1 cellular context compared by ENCODE assay signal in the genomic region with DNA sequence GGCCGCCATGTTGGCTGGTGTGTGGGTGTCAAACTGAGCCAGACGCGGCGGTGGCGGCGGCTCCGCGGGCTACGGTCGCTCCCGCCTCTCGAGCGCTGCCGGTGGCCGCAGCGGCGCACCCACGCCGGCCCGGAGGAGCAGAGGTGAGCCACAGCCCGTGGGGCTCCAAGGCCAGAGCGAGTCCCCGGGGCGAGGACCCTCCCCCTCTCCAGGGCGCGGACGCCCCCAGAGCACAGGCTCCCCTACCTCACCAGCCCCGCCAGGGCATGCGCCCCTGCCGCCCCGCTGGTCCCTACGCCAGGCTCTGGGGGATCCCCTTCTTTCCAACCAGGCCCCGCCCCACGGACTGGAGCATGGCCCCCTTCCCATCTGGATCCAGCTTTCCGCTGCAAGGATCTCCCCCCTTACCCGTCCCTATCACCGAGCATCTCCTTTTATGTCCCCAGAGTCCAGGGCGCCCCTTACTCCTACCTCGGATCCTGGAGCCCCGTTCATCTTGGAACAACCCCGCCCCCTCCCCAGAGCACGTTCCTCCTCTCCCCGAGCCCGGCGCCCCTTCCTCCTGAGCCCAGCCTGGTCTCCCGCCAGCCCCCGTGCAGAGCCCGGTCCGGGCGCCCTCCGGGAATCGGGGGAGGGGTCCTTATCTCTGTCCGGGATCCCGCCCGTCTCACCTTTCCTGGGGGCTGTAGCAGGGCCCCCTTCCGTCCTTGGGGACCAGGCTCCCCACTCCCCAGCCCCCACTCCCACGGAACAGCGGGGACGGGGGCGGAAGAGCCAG.
A peak's percentile ranks its signal among the peaks of the same experiment; 100 is the strongest.
TF ChIP-seq lines count a peak whose summit lies in the region.

No MANE protein-coding gene starts in this region.

TF ChIP-seq in HepG2, 621 proteins besides CTCF, POLR2A, EP300 and RAD21 (continued from another document and continues in another):
- no peak for TF ChIP-seq TOPORS (CRISPR knock-in tag; IDR thresholded peaks at IDR 0.05)
- no peak; the same call in 1 of the 2 replicates for TF ChIP-seq HNRNPL (IDR thresholded peaks at IDR 0.05; ENCODE audit: low read depth, low read length)
- TF ChIP-seq, protein P1, sequence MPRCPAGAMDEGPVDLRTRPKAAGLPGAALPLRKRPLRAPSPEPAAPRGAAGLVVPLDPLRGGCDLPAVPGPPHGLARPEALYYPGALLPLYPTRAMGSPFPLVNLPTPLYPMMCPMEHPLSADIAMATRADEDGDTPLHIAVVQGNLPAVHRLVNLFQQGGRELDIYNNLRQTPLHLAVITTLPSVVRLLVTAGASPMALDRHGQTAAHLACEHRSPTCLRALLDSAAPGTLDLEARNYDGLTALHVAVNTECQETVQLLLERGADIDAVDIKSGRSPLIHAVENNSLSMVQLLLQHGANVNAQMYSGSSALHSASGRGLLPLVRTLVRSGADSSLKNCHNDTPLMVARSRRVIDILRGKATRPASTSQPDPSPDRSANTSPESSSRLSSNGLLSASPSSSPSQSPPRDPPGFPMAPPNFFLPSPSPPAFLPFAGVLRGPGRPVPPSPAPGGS (CRISPR knock-in tag; IDR thresholded peaks at IDR 0.05) = peak; percentile 56; the same call in 1 of the 2 replicates
- no peak for TF ChIP-seq GATA4 (IDR thresholded peaks at IDR 0.05; ENCODE audit: borderline replicate concordance, low read depth)
- TF ChIP-seq SAP130 (CRISPR knock-in tag; IDR thresholded peaks at IDR 0.05; ENCODE audit: low read depth) = peak; percentile 53
- TF ChIP-seq HNRNPH1 (optimal IDR thresholded peaks at IDR 0.05; ENCODE audit: low read depth, low read length) = no peak
- no peak for TF ChIP-seq TBP (CRISPR knock-in tag; IDR thresholded peaks at IDR 0.05)
- no peak for TF ChIP-seq KLF11 (CRISPR knock-in tag; IDR thresholded peaks at IDR 0.05)
- no peak for TF ChIP-seq IRF2 (CRISPR knock-in tag; IDR thresholded peaks at IDR 0.05)
- TF ChIP-seq ZUFSP (CRISPR knock-in tag; IDR thresholded peaks at IDR 0.05; ENCODE audit: borderline replicate concordance) = no peak
- TF ChIP-seq SALL2 (CRISPR knock-in tag; IDR thresholded peaks at IDR 0.05) = no peak
- TF ChIP-seq GATAD2A (CRISPR knock-in tag; IDR thresholded peaks at IDR 0.05) = 0 out of 2 replicates have a peak, but pooled peaks have one; percentile 1
- no peak for TF ChIP-seq ZNF281 (CRISPR knock-in tag; IDR thresholded peaks at IDR 0.05; ENCODE audit: borderline replicate concordance)
- no peak for TF ChIP-seq ZBTB33 (CRISPR knock-in tag; IDR thresholded peaks at IDR 0.05)
- TF ChIP-seq KMT2A (CRISPR knock-in tag; IDR thresholded peaks at IDR 0.05) = no peak
- no peak; the same call in 1 of the 2 replicates for TF ChIP-seq PHF8 (CRISPR knock-in tag; IDR thresholded peaks at IDR 0.05)
- no peak for TF ChIP-seq JUN (CRISPR knock-in tag; IDR thresholded peaks at IDR 0.05)
- no peak for TF ChIP-seq MED8 (CRISPR knock-in tag; IDR thresholded peaks at IDR 0.05; ENCODE audit: insufficient replicate concordance)
- no peak for TF ChIP-seq ZMYM3 (CRISPR knock-in tag; IDR thresholded peaks at IDR 0.05)
- no peak for TF ChIP-seq MIER3 (CRISPR knock-in tag; IDR thresholded peaks at IDR 0.05; ENCODE audit: borderline replicate concordance)
- TF ChIP-seq ZNF225 (CRISPR knock-in tag; IDR thresholded peaks at IDR 0.05) = no peak
- 0 out of 2 replicates have a peak, but pooled peaks have one; percentile 13 for TF ChIP-seq ERF (CRISPR knock-in tag; IDR thresholded peaks at IDR 0.05)
- TF ChIP-seq POLR2AphosphoS5 (IDR thresholded peaks at IDR 0.05; ENCODE audit: low read depth, low read length) = no peak
- TF ChIP-seq MTA3 (CRISPR knock-in tag; IDR thresholded peaks at IDR 0.05) = no peak
- TF ChIP-seq MED1 (CRISPR knock-in tag; IDR thresholded peaks at IDR 0.05) = peak; percentile 23; the same call in 1 of the 2 replicates
- TF ChIP-seq NFKBIZ (CRISPR knock-in tag; IDR thresholded peaks at IDR 0.05) = no peak
- no peak for TF ChIP-seq KAT7 (CRISPR knock-in tag; IDR thresholded peaks at IDR 0.05; ENCODE audit: borderline replicate concordance)
- TF ChIP-seq ZNF407 (CRISPR knock-in tag; IDR thresholded peaks at IDR 0.05; ENCODE audit: not compliant biosample characterization) = no peak
- TF ChIP-seq PAX8 (CRISPR knock-in tag; IDR thresholded peaks at IDR 0.05; ENCODE audit: borderline replicate concordance) = no peak
- TF ChIP-seq ZNF891 (CRISPR knock-in tag; IDR thresholded peaks at IDR 0.05) = 0 out of 2 replicates have a peak, but pooled peaks have one; percentile 24
- no peak for TF ChIP-seq ZNF558 (CRISPR knock-in tag; IDR thresholded peaks at IDR 0.05; ENCODE audit: borderline replicate concordance)
- TF ChIP-seq ZNF709 (CRISPR knock-in tag; IDR thresholded peaks at IDR 0.05) = 0 out of 2 replicates have a peak, but pooled peaks have one; percentile 22
- peak; percentile 72; the same call in 1 of the 2 replicates for TF ChIP-seq HOXA3 (CRISPR knock-in tag; IDR thresholded peaks at IDR 0.05)
- no peak for TF ChIP-seq GMEB1 (CRISPR knock-in tag; IDR thresholded peaks at IDR 0.05; ENCODE audit: borderline replicate concordance)
- TF ChIP-seq ZNF782 (CRISPR knock-in tag; IDR thresholded peaks at IDR 0.05; ENCODE audit: borderline replicate concordance) = no peak
- TF ChIP-seq ATM (IDR thresholded peaks at IDR 0.05; ENCODE audit: borderline replicate concordance) = no peak
- TF ChIP-seq MLX (CRISPR knock-in tag; IDR thresholded peaks at IDR 0.05) = no peak
- no peak for TF ChIP-seq CBX1 (IDR thresholded peaks at IDR 0.05; ENCODE audit: low read depth)
- peak; percentile 17; the same call in 1 of the 2 replicates for TF ChIP-seq ZSCAN25 (CRISPR knock-in tag; IDR thresholded peaks at IDR 0.05)
- no peak for TF ChIP-seq ZNF7 (CRISPR knock-in tag; IDR thresholded peaks at IDR 0.05)
